ENCODE assay signal across 8 cellular contexts in the genomic region with DNA sequence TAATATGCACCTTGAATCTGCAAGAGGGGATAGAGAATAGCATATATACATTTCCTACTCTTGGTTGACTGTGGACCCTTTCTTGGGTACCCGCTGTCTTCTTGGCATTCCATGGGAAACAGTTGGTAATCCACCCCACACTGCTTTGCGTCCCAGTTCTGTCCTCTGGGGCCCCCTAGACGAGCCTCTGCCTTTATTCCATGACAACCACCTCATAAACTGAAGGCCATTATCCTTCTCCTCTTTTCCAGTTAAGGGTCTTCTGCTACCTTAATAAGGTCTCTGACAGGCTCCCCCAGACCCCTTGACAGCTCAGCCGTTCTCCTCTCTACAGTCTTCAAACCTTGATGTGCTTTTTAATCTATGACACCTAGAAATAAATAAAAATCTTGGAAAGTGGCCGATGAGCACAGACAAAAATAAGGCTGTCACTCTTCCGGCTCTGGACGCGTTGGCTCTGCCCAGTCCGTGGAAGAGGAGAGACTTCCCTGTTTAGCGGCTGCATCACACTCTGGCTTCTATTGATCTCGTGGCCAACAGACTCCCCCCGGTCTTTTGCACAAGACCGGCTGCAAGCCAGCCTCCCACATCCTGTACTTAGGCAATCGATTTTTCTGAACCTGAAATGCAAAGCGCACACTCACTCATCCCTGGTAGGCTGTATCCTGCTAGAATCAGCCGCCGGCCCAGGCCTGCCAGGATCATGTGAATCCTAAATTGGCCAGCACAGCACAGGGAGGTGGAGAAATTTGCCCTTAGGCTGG.
DNase-seq lines count a peak whose midpoint lies in the region; ATAC-seq and TF ChIP-seq lines count a peak whose summit lies in the region.
"Had no signal": no experiment of that assay in that cellular context is flagged by ENCODE, and none has a peak within 500 bp of the region (broad histone marks: within the 10 kb centered on the region; RNA-seq: fewer than 3 reads in every experiment).

No MANE protein-coding gene starts in this region.

- H3K27me3 ChIP-seq in right cardiac atrium (ENCODE audit: control insufficient read depth, insufficient read depth): no peaks in the 10 kb centered on the region

- DNase-seq in M059J (ENCODE audit: low read depth): peak; percentile 5
- peak; percentile 82 for DNase-seq in RPMI7951 (ENCODE audit: low read depth)
- DNase-seq in right cardiac atrium: peak in 2 of 3 donors; percentile 43 to 76
- peak; percentile 13 for DNase-seq in superior temporal gyrus (ENCODE audit: extremely low spot score)
- DNase-seq in HEK293T (ENCODE audit: extremely low spot score): no peak
- DNase-seq in GM03348 (ENCODE audit: low spot score): no peak
- DNase-seq: activated B cell treated with CpG ODN at 0.5 μM for 24 hours had no signal

- H3K4me3 ChIP-seq in right cardiac atrium (ENCODE audit: low read length): no peak overlapping the region

- CTCF ChIA-PET in HEK293T (lab: Yijun Ruan, JAX): no interaction called here

- no peaks in the 10 kb centered on the region for H3K4me1 ChIP-seq in right cardiac atrium (ENCODE audit: control insufficient read depth, insufficient read depth, low read length)

- intact Hi-C loops in right cardiac atrium (cut with DNase I): no loop called here

- H3K9me3 ChIP-seq in right cardiac atrium (ENCODE audit: control insufficient read depth, low read length): no peaks in the 10 kb centered on the region

- POLR2A ChIA-PET in HEK293T (lab: Yijun Ruan, JAX): no interaction called here

- WGBS in right cardiac atrium: 47% methylated on average over 17 of the region's 17 CpGs

- ATAC-seq in right cardiac atrium (peak; percentile 62 to 71), GM21576 (IDR thresholded peaks at IDR 0.05; ENCODE audit: unreplicated experiment) (no peak)

- H3K27ac ChIP-seq in right cardiac atrium (ENCODE audit: low read length): no peak overlapping the region

TF ChIP-seq in HEK293T, 16 proteins besides CTCF, POLR2A, EP300 and RAD21:
- no peak for TF ChIP-seq ARNT (IDR thresholded peaks at IDR 0.05)
- TF ChIP-seq TARDBP (IDR thresholded peaks at IDR 0.05): no peak
- TF ChIP-seq L3MBTL2 (conservative IDR thresholded peaks at IDR 0.05): no peak
- TF ChIP-seq ELF4 (IDR thresholded peaks at IDR 0.05): no peak
- TF ChIP-seq FOXK2 (IDR thresholded peaks at IDR 0.05): no peak
- no peak for TF ChIP-seq BHLHE40 (IDR thresholded peaks at IDR 0.05; ENCODE audit: borderline replicate concordance)
- no peak for TF ChIP-seq SP1 (IDR thresholded peaks at IDR 0.05)
- TF ChIP-seq NFRKB (IDR thresholded peaks at IDR 0.05): no peak
- no peak for TF ChIP-seq CTBP1 (IDR thresholded peaks at IDR 0.05; ENCODE audit: borderline replicate concordance)
- TF ChIP-seq, protein P1, sequence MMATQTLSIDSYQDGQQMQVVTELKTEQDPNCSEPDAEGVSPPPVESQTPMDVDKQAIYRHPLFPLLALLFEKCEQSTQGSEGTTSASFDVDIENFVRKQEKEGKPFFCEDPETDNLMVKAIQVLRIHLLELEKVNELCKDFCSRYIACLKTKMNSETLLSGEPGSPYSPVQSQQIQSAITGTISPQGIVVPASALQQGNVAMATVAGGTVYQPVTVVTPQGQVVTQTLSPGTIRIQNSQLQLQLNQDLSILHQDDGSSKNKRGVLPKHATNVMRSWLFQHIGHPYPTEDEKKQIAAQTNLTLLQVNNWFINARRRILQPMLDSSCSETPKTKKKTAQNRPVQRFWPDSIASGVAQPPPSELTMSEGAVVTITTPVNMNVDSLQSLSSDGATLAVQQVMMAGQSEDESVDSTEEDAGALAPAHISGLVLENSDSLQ (IDR thresholded peaks at IDR 0.05): no peak
- no peak for TF ChIP-seq HDGF (IDR thresholded peaks at IDR 0.05; ENCODE audit: borderline replicate concordance)
- TF ChIP-seq FOXA1 (IDR thresholded peaks at IDR 0.05): no peak
- TF ChIP-seq SUZ12 (IDR thresholded peaks at IDR 0.05): no peak
- TF ChIP-seq FOXM1 (IDR thresholded peaks at IDR 0.05; ENCODE audit: borderline replicate concordance): no peak
- no peak for TF ChIP-seq ZNF384 (IDR thresholded peaks at IDR 0.05)
- TF ChIP-seq LEF1 (IDR thresholded peaks at IDR 0.05; ENCODE audit: borderline replicate concordance): no peak

Comparison
In these comparisons a context has a peak if more than half of its experiments do, and no peak if none do; other contexts are left out.
1. DNase-seq: peak in M059J (single experiment), RPMI7951 (single experiment), right cardiac atrium (2 of 3) and superior temporal gyrus (single experiment); none in HEK293T (single experiment) and GM03348 (single experiment).